ENCODE assay signal across 2 cellular contexts in genomic region chr12:54261817-54262402, GRCh38.
TF ChIP-seq lines count a peak whose summit lies in the region.

No MANE protein-coding gene starts in this region.

TF ChIP-seq in SK-N-SH, 30 proteins besides CTCF, POLR2A, EP300 and RAD21 (continued from another document):
- TF ChIP-seq ZBTB33 (IDR thresholded peaks at IDR 0.05; ENCODE audit: borderline replicate concordance, low read depth) (no peak), MXI1 (IDR thresholded peaks at IDR 0.05; ENCODE audit: low read depth, low read length) (no peak), RXRA (IDR thresholded peaks at IDR 0.05; ENCODE audit: borderline replicate concordance, low read depth) (no peak), FOSL2 (IDR thresholded peaks at IDR 0.05; ENCODE audit: borderline replicate concordance, low read depth) (no peak), REST (IDR thresholded peaks at IDR 0.05; ENCODE audit: low read depth, low read length) (no peak), CHD2 (IDR thresholded peaks at IDR 0.05; ENCODE audit: low read length, partially characterized antibody) (no peak), YY1 (IDR thresholded peaks at IDR 0.05; ENCODE audit: low read depth) (no peak), TCF12 (IDR thresholded peaks at IDR 0.05) (no peak), NRF1 (IDR thresholded peaks at IDR 0.05; ENCODE audit: low read depth, low read length) (no peak)

TF ChIP-seq in SK-N-SH treated with all-trans-retinoic acid at 6 μM for 48 hours, 23 proteins besides CTCF, POLR2A, EP300 and RAD21 (continued from another document):
- TF ChIP-seq POU6F1 (CRISPR knock-in tag; IDR thresholded peaks at IDR 0.05; ENCODE audit: borderline replicate concordance, low read depth): no peak
- TF ChIP-seq TSHZ2 (CRISPR knock-in tag; IDR thresholded peaks at IDR 0.05): no peak
- no peak for TF ChIP-seq ISL1 (CRISPR knock-in tag; IDR thresholded peaks at IDR 0.05)
- TF ChIP-seq GLIS3 (CRISPR knock-in tag; IDR thresholded peaks at IDR 0.05): no peak
- no peak for TF ChIP-seq ZC3H10 (CRISPR knock-in tag; IDR thresholded peaks at IDR 0.05)
